Comparison of ENCODE assay signal across 11 cellular contexts in genomic region chr14:93056840-93057585, GRCh38. TPM values are rescaled to one million over a fixed set of nuclear protein-coding genes. Genes with fewer than 3 reads are reported as not detected.
DNase-seq lines count a peak whose midpoint lies in the region; ATAC-seq, FAIRE-seq and TF ChIP-seq lines count a peak whose summit lies in the region.
"Had no signal": no experiment of that assay in that cellular context is flagged by ENCODE, and none has a peak within 500 bp of the region (broad histone marks: within the 10 kb centered on the region; RNA-seq: fewer than 3 reads in every experiment).

No MANE protein-coding gene starts in this region.

- H2BK12ac ChIP-seq in H1 (ENCODE audit: low read depth, low read length): peak overlapping the region; percentile 83; the same call in 1 of the 2 replicates

- no peak for TF ChIP-seq EP300 in H1 (IDR thresholded peaks at IDR 0.05; ENCODE audit: borderline replicate concordance in 1 of 2, low read depth in 2 of 2, low read length in 2 of 2)

- H3K14ac ChIP-seq in H1 (ENCODE audit: insufficient read length): no peak overlapping the region

- H3K27me3 ChIP-seq in Peyer's patch (no peaks in the 10 kb centered on the region), H1 (replicated peaks in 1 of 4; ENCODE audit: control insufficient read depth in 3 of 4, extremely low read depth in 1 of 4, insufficient read depth in 3 of 4, low read length in 3 of 4) (no peaks in the 10 kb centered on the region), SJCRH30 (no peaks in the 10 kb centered on the region)

- CTCF ChIA-PET in H1 (lab: Charles Lee; ENCODE audit: partially characterized antibody): interaction anchor here (0.8 to 1.9 kb wide), 8 partner anchors 12 to 57 kb away, joined by 3 to 11 read pairs (median 4); no protein-coding TSS in a partner anchor

- H3K23ac ChIP-seq in H1 (ENCODE audit: insufficient read length): no peak overlapping the region

- H3K36me3 ChIP-seq in Peyer's patch (no peaks in the 10 kb centered on the region), H1 (ENCODE audit: control insufficient read depth in 2 of 4, insufficient read depth in 4 of 4, low read length in 3 of 4) (no peaks in the 10 kb centered on the region), mucosa of descending colon (ENCODE audit: low read depth) (no peaks in the 10 kb centered on the region), SJCRH30 (no peaks in the 10 kb centered on the region)

- no peak overlapping the region for H3K4ac ChIP-seq in H1 (replicated peaks; ENCODE audit: insufficient read length, low read depth, low read length)

- H3K23me2 ChIP-seq in H1 (ENCODE audit: low read depth, low read length): no peaks in the 10 kb centered on the region

- H2BK15ac ChIP-seq in H1 (ENCODE audit: low read length): peak overlapping the region; percentile 92; the same call in 1 of the 2 replicates

- H3K27ac ChIP-seq in Peyer's patch (peak overlapping the region in 3 of 4 donors; percentile 4 to 92 (median 89)), H1 (ENCODE audit: low read depth, low read length) (peak overlapping the region; percentile 28), SJCRH30 (no peak overlapping the region)

- H3K4me1 ChIP-seq in Peyer's patch (peaks cover 7 to 70% (median 27%) of the 10 kb centered on the region in 4 donors), H1 (replicated peaks in 1 of 4; ENCODE audit: control insufficient read depth in 3 of 4, insufficient read depth in 4 of 4, low read length in 3 of 4) (peaks cover 4 to 33% (median 22%) of the 10 kb centered on the region in 4 experiments), mucosa of descending colon (ENCODE audit: low read depth) (peaks cover 53% of the 10 kb centered on the region), SJCRH30 (0 out of 2 replicates have a peak, but pooled peaks cover 4% of the 10 kb centered on the region)

- H4K20me1 ChIP-seq in H1 (replicated peaks in 1 of 2; ENCODE audit: control insufficient read depth in 1 of 2, insufficient read depth in 2 of 2, low read length in 2 of 2): peaks cover 2 to 3% of the 10 kb centered on the region in 2 experiments

- POLR2A ChIA-PET in H1 (lab: Charles Lee; ENCODE audit: partially characterized antibody): interaction anchor here (1.8 kb wide), 1 partner anchor 9 kb away, joined by 3 read pairs; no protein-coding TSS in a partner anchor

- DNase-seq in AG08396 (ENCODE audit: low spot score) (peak; percentile 45), Peyer's patch (peak in 2 of 3 donors; percentile 69 to 78), H1 (ENCODE audit: low read depth in 1 of 2, low spot score in 2 of 2) (no peak), mucosa of descending colon (peak in 2 of 3 donors; percentile 39 to 45), SW 1271 (lab: John Stamatoyannopoulos, UW) (no peak), SJCRH30 (no peak), 8988T (no peak), NCI-H2029 (lab: John Stamatoyannopoulos, UW) (no peak)
- DNase-seq: NCI-H345 had no signal

- H3K4me3 ChIP-seq in Peyer's patch (no peak overlapping the region), H1 (ENCODE audit: extremely low read depth in 1 of 4, insufficient read depth in 2 of 4, low read depth in 3 of 4, low read length in 4 of 4) (no peak overlapping the region), mucosa of descending colon (no peak overlapping the region), SJCRH30 (no peak overlapping the region)
- H3K4me3 ChIP-seq: K562 had no signal

- H3K18ac ChIP-seq in H1 (ENCODE audit: extremely low read depth, low read length): peak overlapping the region; percentile 24; the same call in 1 of the 2 replicates

- H3K4me2 ChIP-seq in H1 (ENCODE audit: insufficient read depth in 1 of 2, low read depth in 2 of 2, low read length in 2 of 2): no peak overlapping the region

- peak; percentile 36 for ATAC-seq in mucosa of descending colon
- ATAC-seq: K562 had no signal

- peaks cover 0 to 36% of the 10 kb centered on the region in 2 experiments; a peak in 2 of 4 replicates for H3K79me2 ChIP-seq in H1 (ENCODE audit: control insufficient read depth in 1 of 2, insufficient read depth in 2 of 2, low read length in 2 of 2)

- H2AFZ ChIP-seq in H1 (ENCODE audit: low read length): no peak overlapping the region

- H2BK5ac ChIP-seq in H1 (ENCODE audit: low read depth, low read length): peak overlapping the region; percentile 86; the same call in 1 of the 2 replicates

- H3K9me3 ChIP-seq in Peyer's patch (no peaks in the 10 kb centered on the region), H1 (ENCODE audit: insufficient read depth in 2 of 2, low read depth in 1 of 2, low read length in 1 of 2) (no peaks in the 10 kb centered on the region), mucosa of descending colon (no peaks in the 10 kb centered on the region), SJCRH30 (replicated peaks) (no peaks in the 10 kb centered on the region)

- no peak overlapping the region; the same call in 1 of the 2 replicates for H4K8ac ChIP-seq in H1 (ENCODE audit: extremely low read depth, insufficient read depth, low read length)

- no peak for TF ChIP-seq RAD21 in H1 (IDR thresholded peaks at IDR 0.05 in 1 of 2, conservative IDR thresholded peaks at IDR 0.05 in 1 of 2; ENCODE audit: low read depth in 2 of 2, low read length in 2 of 2)

- no peak overlapping the region for H3K9ac ChIP-seq in H1 (replicated peaks in 1 of 4; ENCODE audit: extremely low read depth in 1 of 4, low read depth in 3 of 4, low read length in 3 of 4)

- intact Hi-C loops in mucosa of descending colon (cut with DNase I, micrococcal nuclease): no loop called here

- H3K79me1 ChIP-seq in H1 (ENCODE audit: low read depth, low read length): peaks cover 8% of the 10 kb centered on the region

- no peak overlapping the region for H4K5ac ChIP-seq in H1 (ENCODE audit: insufficient read length, low read depth, low read length)

- no peak overlapping the region for H3K56ac ChIP-seq in H1 (replicated peaks; ENCODE audit: insufficient read length, low read depth, low read length)

- TF ChIP-seq CTCF in Peyer's patch (IDR thresholded peaks at IDR 0.05) (no peak), H1 (IDR thresholded peaks at IDR 0.05; ENCODE audit: control extremely low read depth in 1 of 3, insufficient read depth in 1 of 3, low read depth in 1 of 3, low read length in 3 of 3) (no peak), mucosa of descending colon (IDR thresholded peaks at IDR 0.05) (no peak)

- WGBS in H1 (ENCODE audit: extremely low coverage in 1 of 2, insufficient coverage in 1 of 2, insufficient read length in 1 of 2, insufficient replicate concordance in 2 of 2, low coverage in 1 of 2, low lambda C conversion rate in 2 of 2, missing lambda C conversion rate in 1 of 2), 2 experiments: 89% methylated on average over 14 of the region's 14 CpGs; no CpG with 5 or more reads in 1 of the 2 experiments

- no peak for FAIRE-seq in H1 (lab: Jason Lieb, UNC)
- FAIRE-seq: colon, K562 had no signal

- H4K91ac ChIP-seq in H1 (replicated peaks; ENCODE audit: insufficient read length, low read length): no peak overlapping the region

- H2BK120ac ChIP-seq in H1 (replicated peaks; ENCODE audit: low read depth, low read length): no peak overlapping the region

- peak overlapping the region; percentile 86 for H2AK5ac ChIP-seq in H1 (ENCODE audit: low read depth, low read length)

- H2BK20ac ChIP-seq in H1 (ENCODE audit: low read length): no peak overlapping the region; the same call in 1 of the 2 replicates

- TF ChIP-seq POLR2A in Peyer's patch (IDR thresholded peaks at IDR 0.05): no peak
- no peak for TF ChIP-seq POLR2A in H1 (IDR thresholded peaks at IDR 0.05; ENCODE audit: control extremely low read depth in 1 of 2, low read depth in 2 of 2, low read length in 2 of 2)

TF ChIP-seq in H1, 55 proteins besides CTCF, POLR2A, EP300 and RAD21:
- TF ChIP-seq RXRA (IDR thresholded peaks at IDR 0.05; ENCODE audit: insufficient read depth, low read depth, low read length) (no peak), HDAC2 (IDR thresholded peaks at IDR 0.05; ENCODE audit: borderline replicate concordance in 1 of 2, low read depth in 2 of 2, low read length in 2 of 2) (no peak), TEAD4 (IDR thresholded peaks at IDR 0.05; ENCODE audit: low read depth, low read length) (no peak)
- TF ChIP-seq, protein P1, sequence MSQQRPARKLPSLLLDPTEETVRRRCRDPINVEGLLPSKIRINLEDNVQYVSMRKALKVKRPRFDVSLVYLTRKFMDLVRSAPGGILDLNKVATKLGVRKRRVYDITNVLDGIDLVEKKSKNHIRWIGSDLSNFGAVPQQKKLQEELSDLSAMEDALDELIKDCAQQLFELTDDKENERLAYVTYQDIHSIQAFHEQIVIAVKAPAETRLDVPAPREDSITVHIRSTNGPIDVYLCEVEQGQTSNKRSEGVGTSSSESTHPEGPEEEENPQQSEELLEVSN (IDR thresholded peaks at IDR 0.05): no peak
TF ChIP-seq in H1: peak in this region for 0.

RNA-seq across cellular contexts. Expression of gene ITPK1, which starts 58.7 kb away (rescaled TPM):
- 100 to 1,000 TPM; 132 to 172 (median 157) TPM for total RNA-seq in Peyer's patch
- 143 and 148 TPM in 2 replicates for total RNA-seq in H1 (2021; fragmentation: NEBNext Ultra II Directional; extraction: Animal tissue kit (Norgen Biotek cat#: 25700))
- 108 and 114 TPM in 2 replicates for polyA plus RNA-seq in H1 (2011; rRNA removed)
- polyA plus RNA-seq in H1 (2011; cell fraction: cytosol; rRNA removed): 87.6 TPM
- 123 TPM for polyA plus RNA-seq in H1 (2011; cell fraction: nucleus; rRNA removed)
- 86.3 to 118 TPM (median 110 TPM) in 4 replicates for polyA plus RNA-seq in H1 (2012, experiment 1 of 2)
- polyA plus RNA-seq in H1 (2012, experiment 2 of 2): 103 TPM
- polyA plus RNA-seq in H1 (2013, experiment 1 of 2): 62.3 TPM
- 61.5 TPM for polyA plus RNA-seq in H1 (2013, experiment 2 of 2)
- polyA minus RNA-seq in H1 (2011; rRNA and poly(A)+ RNA removed): 278 and 326 TPM in 2 replicates
- 85.3 TPM for polyA minus RNA-seq in H1 (2011; cell fraction: cytosol; rRNA and poly(A)+ RNA removed)
- polyA minus RNA-seq in H1 (2011; cell fraction: nucleus; rRNA and poly(A)+ RNA removed): 55.2 TPM
- 100 to 1,000 TPM; 134 to 165 (median 152) TPM for total RNA-seq in mucosa of descending colon
- total RNA-seq in SJCRH30 (2014; rRNA removed; shearing (Covaris generic)): 68.3 and 69.6 TPM in 2 replicates

Comparison
In these comparisons a context has a peak if more than half of its experiments do, and no peak if none do; other contexts are left out.
1. DNase-seq: peak in AG08396 (single experiment), Peyer's patch (2 of 3) and mucosa of descending colon (2 of 3); none in H1 (0 of 2), SW 1271 (0 of 2), SJCRH30 (0 of 2), 8988T (single experiment) and NCI-H2029 (single experiment).